24 cellular contexts compared by ENCODE assay signal in genomic region chr1:72434070-72434469, GRCh38.
"Had no signal": no experiment of that assay in that cellular context is flagged by ENCODE, and none has a peak within 500 bp of the region (broad histone marks: within the 10 kb centered on the region; RNA-seq: fewer than 3 reads in every experiment).

No MANE protein-coding gene starts in this region.

- H3K27ac ChIP-seq: brain microvascular endothelial cell, cardiac muscle cell had no signal

- H3K36me3 ChIP-seq: brain microvascular endothelial cell, cardiac muscle cell, MG63 had no signal

- H3K9me3 ChIP-seq: MG63 had no signal

- H3K4me3 ChIP-seq: cardiac muscle cell, MG63 had no signal

- H3K27me3 ChIP-seq: brain microvascular endothelial cell, cardiac muscle cell, MG63 had no signal

- DNase-seq: activated B cell treated with CpG ODN at 0.5 μM for 24 hours; activated CD4-positive, alpha-beta memory T cell treated with anti-CD3 and anti-CD28 coated beads for 36 hours; activated CD4-positive, alpha-beta T cell treated with anti-CD3 and anti-CD28 coated beads for 1 hour; activated CD4-positive, alpha-beta T cell treated with anti-CD3 and anti-CD28 coated beads, Interleukin-2, amount 10 ng/mL, durations not matched to agents 24 days and 14 days; activated CD8-positive, alpha-beta memory T cell treated with anti-CD3 and anti-CD28 coated beads for 24 hours; activated effector memory CD4-positive, alpha-beta T cell treated with anti-CD3 and anti-CD28 coated beads, Interleukin-2, amount 50 U/mL, for 16 hours; activated naive CD4-positive, alpha-beta T cell treated with Interleukin-2 at 50 U/mL for 16 hours; activated T-cell treated with anti-CD3 and anti-CD28 coated beads, Interleukin-2, amount 50 U/mL, for 4 hours; brain microvascular endothelial cell; MG63; MV-4-11; NCI-H1092 treated with DMSO at 0.1 percent for 48 hours; NCI-H1417 treated with DMSO at 0.1 percent for 48 hours; NCI-H1694; NCI-H2029 treated with DMSO at 0.1 percent for 48 hours; NCI-H345; NCI-H510A treated with DMSO at 0.1 percent for 48 hours; NCI-H69; NK-92 treated with Interleukin-12 subunit alpha and Interleukin-12 subunit beta, amount 100 ng/mL, for 24 hours; SHP77; T-cell; T-helper 2 cell; T1000 had no signal

- ATAC-seq: activated T-cell treated with anti-CD3 and anti-CD28 coated beads, Interleukin-2, amount 50 U/mL, for 4 hours; T-cell had no signal
